Comparison of ENCODE assay signal across 15 cellular contexts in genomic region chr9:137758067-137758466, GRCh38.
DNase-seq lines count a peak whose midpoint lies in the region; ATAC-seq, FAIRE-seq and TF ChIP-seq lines count a peak whose summit lies in the region.
"Had no signal": no experiment of that assay in that cellular context is flagged by ENCODE, and none has a peak within 500 bp of the region (broad histone marks: within the 10 kb centered on the region; RNA-seq: fewer than 3 reads in every experiment).

No MANE protein-coding gene starts in this region.

- H3K27me3 ChIP-seq in astrocyte (ENCODE audit: insufficient read depth, low read length) = no peaks in the 10 kb centered on the region
- H3K27me3 ChIP-seq: left lung had no signal

- peaks cover 13% of the 10 kb centered on the region for H3K4me1 ChIP-seq in astrocyte (ENCODE audit: insufficient read depth, low read length)
- H3K4me1 ChIP-seq: left lung had no signal

- H3K27ac Mint-ChIP-seq in T-helper 2 cell treated with Interferon-gamma antibody and Interleukin-4, amounts not matched to agents 5 μg/mL and 100 μg/mL, for 36 hours = peak overlapping the region; percentile 20
- H3K27ac Mint-ChIP-seq in IgD-negative memory B cell (peak overlapping the region; percentile 94 to 99 (median 96)), astrocyte (ENCODE audit: unreplicated experiment) (peak overlapping the region; percentile 84), osteocyte (ENCODE audit: unreplicated experiment) (peak overlapping the region; percentile 38)
- H3K27ac Mint-ChIP-seq: nephron progenitor cell had no signal

- H3K27ac ChIP-seq in astrocyte (ENCODE audit: low read depth, low read length) = peak overlapping the region; percentile 45
- H3K27ac ChIP-seq: left lung, thoracic aorta had no signal

- peaks cover 21% of the 10 kb centered on the region for H3K9me3 Mint-ChIP-seq in T-helper 2 cell treated with Interferon-gamma antibody and Interleukin-4, amounts not matched to agents 5 μg/mL and 100 μg/mL, for 36 hours
- H3K9me3 Mint-ChIP-seq in IgD-negative memory B cell (peaks cover 0 to 8% (median 0%) of the 10 kb centered on the region in 3 donors), astrocyte (ENCODE audit: unreplicated experiment) (peaks cover 1% of the 10 kb centered on the region), osteocyte (ENCODE audit: unreplicated experiment) (peaks cover 8% of the 10 kb centered on the region)

- no peak for TF ChIP-seq CTCF in astrocyte (IDR thresholded peaks at IDR 0.05; ENCODE audit: insufficient read depth, low read depth, low read length)
- TF ChIP-seq CTCF in osteocyte (IDR thresholded peaks at IDR 0.05) = no peak

- no peak overlapping the region for H3K4me3 Mint-ChIP-seq in T-helper 2 cell treated with Interferon-gamma antibody and Interleukin-4, amounts not matched to agents 5 μg/mL and 100 μg/mL, for 36 hours
- H3K4me3 Mint-ChIP-seq in IgD-negative memory B cell (peak overlapping the region; percentile 48 to 93 (median 80)), astrocyte (ENCODE audit: unreplicated experiment) (peak overlapping the region; percentile 51), osteocyte (ENCODE audit: unreplicated experiment) (no peak overlapping the region)
- H3K4me3 Mint-ChIP-seq: nephron progenitor cell had no signal

- peaks cover 75% of the 10 kb centered on the region for H3K36me3 Mint-ChIP-seq in T-helper 2 cell treated with Interferon-gamma antibody and Interleukin-4, amounts not matched to agents 5 μg/mL and 100 μg/mL, for 36 hours (ENCODE audit: low read depth)
- H3K36me3 Mint-ChIP-seq in IgD-negative memory B cell (peaks cover 24% of the 10 kb centered on the region), astrocyte (ENCODE audit: low read depth, unreplicated experiment) (peaks cover 52% of the 10 kb centered on the region), osteocyte (ENCODE audit: unreplicated experiment) (peaks cover 60% of the 10 kb centered on the region)

- DNase-seq in T-helper 2 cell treated with Interferon-gamma antibody and Interleukin-4, amounts not matched to agents 5 μg/mL and 100 μg/mL, for 36 hours (ENCODE audit: low spot score) = no peak
- DNase-seq in T-helper 2 cell = no peak
- no peak for DNase-seq in astrocyte (ENCODE audit: low read depth)
- no peak for DNase-seq in osteocyte (ENCODE audit: extremely low spot score, unreplicated experiment)
- no peak for DNase-seq in SKM-1 (lab: John Stamatoyannopoulos, UW; ENCODE audit: unreplicated experiment)
- no peak for DNase-seq in hippocampal formation (lab: John Stamatoyannopoulos, UW)
- DNase-seq: left lung, NCI-H2081 treated with DMSO at 0.1 percent for 48 hours, NCI-H774, nephron progenitor cell had no signal

- peak overlapping the region; percentile 70 for H3K4me2 ChIP-seq in astrocyte (ENCODE audit: low read length)

- H3K79me2 ChIP-seq in astrocyte (ENCODE audit: insufficient read depth, low read length) = peaks cover 20% of the 10 kb centered on the region

- no peak for ATAC-seq in HG02981 (IDR thresholded peaks at IDR 0.05; ENCODE audit: unreplicated experiment)
- ATAC-seq: left lung, Right ventricle myocardium inferior had no signal

- H4K20me1 ChIP-seq in astrocyte (ENCODE audit: insufficient read depth, low read length) = peaks cover 3% of the 10 kb centered on the region

- H3K4me3 ChIP-seq in astrocyte (ENCODE audit: insufficient read depth, low read depth, low read length) = peak overlapping the region; percentile 13
- H3K4me3 ChIP-seq: left lung, skin epidermis, thoracic aorta had no signal

- peaks cover 2% of the 10 kb centered on the region for H3K9me3 ChIP-seq in astrocyte (ENCODE audit: insufficient read depth, low read depth, low read length)

- peaks cover 25% of the 10 kb centered on the region for H3K4me1 Mint-ChIP-seq in T-helper 2 cell treated with Interferon-gamma antibody and Interleukin-4, amounts not matched to agents 5 μg/mL and 100 μg/mL, for 36 hours (ENCODE audit: low read depth)
- H3K4me1 Mint-ChIP-seq in IgD-negative memory B cell = peaks cover 38 to 61% (median 49%) of the 10 kb centered on the region in 3 donors
- H3K4me1 Mint-ChIP-seq in astrocyte (ENCODE audit: low read depth, unreplicated experiment) = peaks cover 26% of the 10 kb centered on the region
- H3K4me1 Mint-ChIP-seq in osteocyte (ENCODE audit: unreplicated experiment) = peaks cover 9% of the 10 kb centered on the region

- H3K27me3 Mint-ChIP-seq in T-helper 2 cell treated with Interferon-gamma antibody and Interleukin-4, amounts not matched to agents 5 μg/mL and 100 μg/mL, for 36 hours (ENCODE audit: low read depth) = no peaks in the 10 kb centered on the region
- H3K27me3 Mint-ChIP-seq in IgD-negative memory B cell (peaks cover 1% of the 10 kb centered on the region), astrocyte (ENCODE audit: low read depth, unreplicated experiment) (no peaks in the 10 kb centered on the region), osteocyte (ENCODE audit: unreplicated experiment) (no peaks in the 10 kb centered on the region)

- no peak for FAIRE-seq in astrocyte (lab: Jason Lieb, UNC)

- H3K36me3 ChIP-seq in astrocyte (ENCODE audit: insufficient read depth, low read length) = peaks cover 18% of the 10 kb centered on the region

- peak overlapping the region; percentile 24 for H3K9ac ChIP-seq in astrocyte (ENCODE audit: low read length)

- no peak overlapping the region for H2AFZ ChIP-seq in astrocyte (ENCODE audit: low read depth, low read length)

Comparison
In these comparisons a context has a peak if more than half of its experiments do, and no peak if none do; other contexts are left out.
1. H3K27ac Mint-ChIP-seq: peak in every context shown above with its lines; median percentile 96 in IgD-negative memory B cell; 84 in astrocyte; 38 in osteocyte; 20 in T-helper 2 cell treated with Interferon-gamma antibody and Interleukin-4, amounts not matched to agents 5 μg/mL and 100 μg/mL, for 36 hours.
2. H3K4me3 Mint-ChIP-seq: peak in IgD-negative memory B cell (4 of 4) and astrocyte (single experiment); none in T-helper 2 cell treated with Interferon-gamma antibody and Interleukin-4, amounts not matched to agents 5 μg/mL and 100 μg/mL, for 36 hours (single experiment) and osteocyte (single experiment).